Comparison of ENCODE assay signal across 8 cellular contexts in genomic region chr20:53591941-53592441, GRCh38. TPM values are rescaled to one million over a fixed set of nuclear protein-coding genes. Genes with fewer than 3 reads are reported as not detected.
DNase-seq lines count a peak whose midpoint lies in the region; ATAC-seq and TF ChIP-seq lines count a peak whose summit lies in the region.
"Not testable (repeated sequence)": the region's sequence is repeated elsewhere in the genome, so short reads cannot be mapped to it uniquely, and the experiment has no call there.

No MANE protein-coding gene starts in this region.

- peak in 1 of 10 experiments; percentile 32 for DNase-seq in CD4-positive, alpha-beta T cell
- not testable (repeated sequence) for DNase-seq in IMR-90; activated naive CD8-positive, alpha-beta T cell treated with anti-CD3 and anti-CD28 coated beads, Interleukin-2, amount 50 U/mL, for 24 hours; epithelial cell of esophagus (ENCODE audit: low read depth); kidney epithelial cell (ENCODE audit: low read depth); neural crest cell (ENCODE audit: low read depth, low spot score); substantia nigra (lab: John Stamatoyannopoulos, UW)

- H3K4me3 ChIP-seq in IMR-90 (ENCODE audit: insufficient read depth, low read depth, low read length) (peak overlapping the region; percentile 71), epithelial cell of esophagus (ENCODE audit: low read length) (peak overlapping the region; percentile 58), kidney epithelial cell (ENCODE audit: low read depth, low read length) (peak overlapping the region; percentile 88)

- H3K9me1 ChIP-seq in IMR-90 (ENCODE audit: insufficient read depth, low read length), result not testable (repeated sequence)

- WGBS in IMR-90 (ENCODE audit: extremely low coverage in 2 of 2, insufficient read length in 1 of 2), 2 experiments, result no CpG with 5 or more reads among the region's 9 CpGs

- in situ Hi-C loops in IMR-90 (cut with MboI; ENCODE audit: low sequenced_read_pairs), result not testable (repeated sequence)

- peak overlapping the region; percentile 54 for H4K5ac ChIP-seq in IMR-90 (ENCODE audit: low read depth, low read length)

- peak overlapping the region; percentile 100 for H3K27ac Mint-ChIP-seq in CD4-positive, alpha-beta T cell
- peak overlapping the region; percentile 98 for H3K27ac Mint-ChIP-seq in T-helper 1 cell treated with Interleukin-12 subunit alpha and Interleukin-12 subunit beta and Interleukin-4 antibody, amounts not matched to agents 30 μg/mL and 1 μg/mL, for 36 hours
- peak overlapping the region; percentile 94 for H3K27ac Mint-ChIP-seq in activated naive CD8-positive, alpha-beta T cell treated with anti-CD3 and anti-CD28 coated beads, Interleukin-2, amount 50 U/mL, for 24 hours
- H3K27ac Mint-ChIP-seq in neural crest cell (ENCODE audit: unreplicated experiment), result peak overlapping the region; percentile 95

- not testable (repeated sequence) for H3K79me1 ChIP-seq in IMR-90 (ENCODE audit: low read depth in 1 of 2, low read length in 2 of 2)

- peak overlapping the region; percentile 66; the same call in 1 of the 2 replicates for H2BK20ac ChIP-seq in IMR-90 (ENCODE audit: low read depth, low read length)

- peak overlapping the region; percentile 93; the same call in 1 of the 2 replicates for H3K23ac ChIP-seq in IMR-90 (ENCODE audit: low read depth, low read length)

- peak overlapping the region; percentile 61; the same call in 1 of the 2 replicates for H2AK5ac ChIP-seq in IMR-90 (ENCODE audit: low read depth, low read length)

- ATAC-seq in CD4-positive, alpha-beta T cell (ENCODE audit: poor library complexity); IMR-90 (ENCODE audit: low read depth); activated naive CD8-positive, alpha-beta T cell treated with anti-CD3 and anti-CD28 coated beads, Interleukin-2, amount 50 U/mL, for 24 hours: not testable (repeated sequence)

- not testable (repeated sequence) for TF ChIP-seq POLR2A in IMR-90 (IDR thresholded peaks at IDR 0.05; ENCODE audit: low read depth, low read length)

- H3K36me3 Mint-ChIP-seq in CD4-positive, alpha-beta T cell (ENCODE audit: low read depth), result peaks cover 22% of the 10 kb centered on the region
- H3K36me3 Mint-ChIP-seq in T-helper 1 cell treated with Interleukin-12 subunit alpha and Interleukin-12 subunit beta and Interleukin-4 antibody, amounts not matched to agents 30 μg/mL and 1 μg/mL, for 36 hours (ENCODE audit: low read depth), result peaks cover 25% of the 10 kb centered on the region
- H3K36me3 Mint-ChIP-seq in activated naive CD8-positive, alpha-beta T cell treated with anti-CD3 and anti-CD28 coated beads, Interleukin-2, amount 50 U/mL, for 24 hours (ENCODE audit: low read depth); neural crest cell (ENCODE audit: low read depth): not testable (repeated sequence)

- peak overlapping the region; percentile 70 to 84; a peak in 3 of 4 replicates for H4K8ac ChIP-seq in IMR-90 (ENCODE audit: low read depth in 2 of 2, low read length in 2 of 2)

- peak overlapping the region; percentile 92 for H4K91ac ChIP-seq in IMR-90 (ENCODE audit: insufficient read depth, low read depth, low read length)

- H3K9ac ChIP-seq in IMR-90 (ENCODE audit: low read depth, low read length), result peak overlapping the region; percentile 92

- H3K4me1 Mint-ChIP-seq in CD4-positive, alpha-beta T cell (ENCODE audit: low read depth), result peaks cover 64% of the 10 kb centered on the region
- peaks cover 43% of the 10 kb centered on the region for H3K4me1 Mint-ChIP-seq in T-helper 1 cell treated with Interleukin-12 subunit alpha and Interleukin-12 subunit beta and Interleukin-4 antibody, amounts not matched to agents 30 μg/mL and 1 μg/mL, for 36 hours (ENCODE audit: low read depth)
- H3K4me1 Mint-ChIP-seq in activated naive CD8-positive, alpha-beta T cell treated with anti-CD3 and anti-CD28 coated beads, Interleukin-2, amount 50 U/mL, for 24 hours, result peaks cover 47% of the 10 kb centered on the region
- H3K4me1 Mint-ChIP-seq in neural crest cell, result peaks cover 60% of the 10 kb centered on the region

- TF ChIP-seq CTCF in CD4-positive, alpha-beta T cell (IDR thresholded peaks at IDR 0.05); IMR-90 (conservative IDR thresholded peaks at IDR 0.05; ENCODE audit: low read depth, low read length); epithelial cell of esophagus (IDR thresholded peaks at IDR 0.05; ENCODE audit: insufficient read depth, low read depth, low read length, missing control alignments); kidney epithelial cell (IDR thresholded peaks at IDR 0.05; ENCODE audit: insufficient read depth, low read length, poor library complexity, severe bottlenecking); neural crest cell (conservative IDR thresholded peaks at IDR 0.05): not testable (repeated sequence)

- dilution Hi-C loops in IMR-90 (cut with HindIII; ENCODE audit: low sequenced_read_pairs, unreplicated experiment), result not testable (repeated sequence)

- H3K14ac ChIP-seq in IMR-90 (replicated peaks; ENCODE audit: low read depth, low read length), result peak overlapping the region; percentile 97

- peak overlapping the region; percentile 99 for H3K4me3 Mint-ChIP-seq in CD4-positive, alpha-beta T cell
- H3K4me3 Mint-ChIP-seq in T-helper 1 cell treated with Interleukin-12 subunit alpha and Interleukin-12 subunit beta and Interleukin-4 antibody, amounts not matched to agents 30 μg/mL and 1 μg/mL, for 36 hours, result peak overlapping the region; percentile 88
- peak overlapping the region; percentile 95 for H3K4me3 Mint-ChIP-seq in activated naive CD8-positive, alpha-beta T cell treated with anti-CD3 and anti-CD28 coated beads, Interleukin-2, amount 50 U/mL, for 24 hours
- H3K4me3 Mint-ChIP-seq in neural crest cell, result peak overlapping the region; percentile 98

- not testable (repeated sequence) for H4K20me1 ChIP-seq in IMR-90 (ENCODE audit: insufficient read depth, low read length)

- H3K27me3 Mint-ChIP-seq in CD4-positive, alpha-beta T cell; T-helper 1 cell treated with Interleukin-12 subunit alpha and Interleukin-12 subunit beta and Interleukin-4 antibody, amounts not matched to agents 30 μg/mL and 1 μg/mL, for 36 hours (ENCODE audit: low read depth); activated naive CD8-positive, alpha-beta T cell treated with anti-CD3 and anti-CD28 coated beads, Interleukin-2, amount 50 U/mL, for 24 hours; neural crest cell (ENCODE audit: low read depth): not testable (repeated sequence)

- intact Hi-C loops in CD4-positive, alpha-beta T cell (cut with DNase I, micrococcal nuclease), result loop anchor here in 1 of 2 experiments (1.0 kb wide), 1 partner anchor 10 kb away; no protein-coding TSS in a partner anchor
- intact Hi-C loops in IMR-90 (cut with micrococcal nuclease), result loop anchor here (5.0 kb wide), 1 partner anchor 145 kb away; no protein-coding TSS in a partner anchor

- peak overlapping the region; percentile 54 for H2BK120ac ChIP-seq in IMR-90 (ENCODE audit: low read depth, low read length)

- H3K4me1 ChIP-seq in IMR-90 (ENCODE audit: control insufficient read depth, insufficient read depth, low read length), result not testable (repeated sequence)

- H2AK9ac ChIP-seq in IMR-90 (replicated peaks; ENCODE audit: low read depth, low read length, poor library complexity), result peak overlapping the region; percentile 33

- H3K56ac ChIP-seq in IMR-90 (ENCODE audit: extremely low read depth, insufficient read depth, low read length), result peak overlapping the region; percentile 89

- H2BK15ac ChIP-seq in IMR-90 (ENCODE audit: low read depth, low read length), result peak overlapping the region; percentile 93; the same call in 2 of the 3 replicates

- TSS peak; percentile 27 for BruUV-seq in IMR-90 (replicated peaks; lab: Mats Ljungman, UMichigan)

- H3K4ac ChIP-seq in IMR-90 (ENCODE audit: low read depth, low read length), result peak overlapping the region; percentile 65

- not testable (repeated sequence) for H3K9me3 ChIP-seq in CD4-positive, alpha-beta T cell (ENCODE audit: control insufficient read depth, low read length); IMR-90 (ENCODE audit: control insufficient read depth, insufficient read depth, low read length)

- peak overlapping the region; percentile 86 for H3K4me2 ChIP-seq in IMR-90 (ENCODE audit: low read depth, low read length)

- H2AFZ ChIP-seq in IMR-90 (replicated peaks; ENCODE audit: low read length, poor library complexity), result not testable (repeated sequence)

- POLR2A ChIA-PET in CD4-positive, alpha-beta T cell (lab: Charles Lee), result interaction anchor here (0.7 to 7.6 kb wide), 7 partner anchors 10 to 308 kb away, joined by 3 to 111 read pairs (median 9); no protein-coding TSS in a partner anchor
- POLR2A ChIA-PET in IMR-90 (lab: Charles Lee; ENCODE audit: unreplicated experiment), result interaction anchor here (0.7 kb wide), 1 partner anchor 382 kb away, joined by 11 read pairs; no protein-coding TSS in a partner anchor

- CTCF ChIA-PET in CD4-positive, alpha-beta T cell (lab: Charles Lee), result interaction anchor here (0.9 to 1.5 kb wide), 2 partner anchors 13 to 324 kb away, joined by 3 read pairs; no protein-coding TSS in a partner anchor
- CTCF ChIA-PET in IMR-90 (lab: Yijun Ruan, JAX), result not testable (repeated sequence)

- H3K9me3 Mint-ChIP-seq in CD4-positive, alpha-beta T cell; T-helper 1 cell treated with Interleukin-12 subunit alpha and Interleukin-12 subunit beta and Interleukin-4 antibody, amounts not matched to agents 30 μg/mL and 1 μg/mL, for 36 hours; activated naive CD8-positive, alpha-beta T cell treated with anti-CD3 and anti-CD28 coated beads, Interleukin-2, amount 50 U/mL, for 24 hours; neural crest cell: not testable (repeated sequence)

- peak overlapping the region; percentile 85 for H2BK5ac ChIP-seq in IMR-90 (ENCODE audit: low read depth, low read length, poor library complexity, severe bottlenecking)

- H3K18ac ChIP-seq in IMR-90 (ENCODE audit: low read depth, low read length), result peak overlapping the region; percentile 83

- not testable (repeated sequence) for H3K36me3 ChIP-seq in IMR-90 (ENCODE audit: control insufficient read depth, insufficient read depth, low read length); kidney epithelial cell (ENCODE audit: control insufficient read depth, insufficient read depth, low read length)

- H3K27me3 ChIP-seq in CD4-positive, alpha-beta T cell (ENCODE audit: control insufficient read depth, insufficient read depth, low read length); IMR-90 (ENCODE audit: control insufficient read depth, insufficient read depth, low read length); kidney epithelial cell (ENCODE audit: control insufficient read depth, insufficient read depth, low read length): not testable (repeated sequence)

- peak overlapping the region; percentile 94 for H3K27ac ChIP-seq in CD4-positive, alpha-beta T cell (ENCODE audit: low read depth, low read length)
- H3K27ac ChIP-seq in IMR-90 (ENCODE audit: insufficient read depth, low read length) (peak overlapping the region; percentile 97), substantia nigra (ENCODE audit: low read depth, low read length, poor library complexity, severe bottlenecking) (peak overlapping the region; percentile 26)

- not testable (repeated sequence) for TF ChIP-seq RAD21 in IMR-90 (IDR thresholded peaks at IDR 0.05; ENCODE audit: low read length)

RNA-seq across cellular contexts. Expression of gene ZNF217, which starts 1.6 kb away (rescaled TPM):
- total RNA-seq in CD4-positive, alpha-beta T cell, result 10 to 100 TPM; 83.5 to 87.4 TPM
- 25.8 and 27.8 TPM in 2 replicates for total RNA-seq in IMR-90 (2012; rRNA removed)
- 6.9 and 9.1 TPM in 2 replicates for polyA plus RNA-seq in IMR-90 (2012; rRNA removed)
- polyA plus RNA-seq in IMR-90 (2012; cell fraction: cytosol; rRNA removed), result 2.4 and 4.1 TPM in 2 replicates
- polyA plus RNA-seq in IMR-90 (2012; cell fraction: nucleus; rRNA removed; ENCODE audit: low replicate concordance), result 3.4 and 8.6 TPM in 2 replicates
- total RNA-seq in kidney epithelial cell, result 40.0 and 40.8 TPM in 2 replicates
- total RNA-seq in neural crest cell, result 32.0 and 35.5 TPM in 2 replicates

Comparison
In these comparisons a context has a peak if more than half of its experiments do, and no peak if none do; other contexts are left out.
1. H3K27ac ChIP-seq: peak in every context shown above with its lines; median percentile 97 in IMR-90; 94 in CD4-positive, alpha-beta T cell; 26 in substantia nigra.